Comparison of ENCODE assay signal across 20 cellular contexts in genomic region chr5:126419102-126419501, GRCh38.
"Had no signal": no experiment of that assay in that cellular context is flagged by ENCODE, and none has a peak within 500 bp of the region (broad histone marks: within the 10 kb centered on the region; RNA-seq: fewer than 3 reads in every experiment).

No MANE protein-coding gene starts in this region.

- H3K9me3 ChIP-seq: esophagus muscularis mucosa, lower lobe of right lung, thoracic aorta, upper lobe of left lung had no signal

- H3K4me3 ChIP-seq: coronary artery, esophagus muscularis mucosa, hepatocyte, lower lobe of right lung, thoracic aorta, upper lobe of left lung had no signal

- H3K27ac Mint-ChIP-seq: activated T-cell treated with anti-CD3 and anti-CD28 coated beads, Interleukin-2, amount 50 U/mL, for 24 hours; activated T-helper 17 cell treated with anti-CD3 and anti-CD28 coated beads, Interleukin-2, amount 50 U/mL, for 72 hours had no signal

- H3K27ac ChIP-seq: coronary artery, esophagus muscularis mucosa, hepatocyte, lower lobe of right lung, thoracic aorta, upper lobe of left lung, VCaP had no signal

- H3K36me3 Mint-ChIP-seq: immature natural killer cell, naive B cell had no signal

- H3K27me3 ChIP-seq: esophagus muscularis mucosa, hepatocyte, upper lobe of left lung had no signal

- H3K9me3 Mint-ChIP-seq: activated T-cell treated with anti-CD3 and anti-CD28 coated beads, Interleukin-2, amount 50 U/mL, for 24 hours; activated T-helper 17 cell treated with anti-CD3 and anti-CD28 coated beads, Interleukin-2, amount 50 U/mL, for 72 hours; immature natural killer cell had no signal

- ATAC-seq: activated T-helper 17 cell treated with anti-CD3 and anti-CD28 coated beads, Interleukin-2, amount 50 U/mL, for 72 hours; left lobe of liver; lower lobe of right lung; sciatic nerve had no signal

- H3K36me3 ChIP-seq: esophagus muscularis mucosa, lower lobe of right lung, thoracic aorta, upper lobe of left lung had no signal

- H3K4me3 Mint-ChIP-seq: activated T-cell treated with anti-CD3 and anti-CD28 coated beads, Interleukin-2, amount 50 U/mL, for 24 hours; activated T-helper 17 cell treated with anti-CD3 and anti-CD28 coated beads, Interleukin-2, amount 50 U/mL, for 72 hours; immature natural killer cell had no signal

- DNase-seq: activated CD4-positive, CD25-positive, alpha-beta regulatory T cell treated with anti-CD3 and anti-CD28 coated beads, Interleukin-2, amount 50 U/mL, for 72 hours; activated CD8-positive, alpha-beta memory T cell treated with anti-CD3 and anti-CD28 coated beads for 24 hours; activated CD8-positive, alpha-beta memory T cell treated with anti-CD3 and anti-CD28 coated beads, Interleukin-2, amount 50 U/mL, for 4 hours; activated T-cell treated with anti-CD3 and anti-CD28 coated beads, Interleukin-2, amount 50 U/mL, for 24 hours; cerebellar nuclear complex; glutamatergic neuron; lower lobe of right lung; naive B cell; small intestine; stimulated activated naive CD4-positive, alpha-beta T cell treated with Interleukin-2 at 50 U/mL for 16 hours; upper lobe of left lung had no signal
